In genomic region chr6:97068211-97068610, GRCh38 we compare ENCODE assay signal across 8 cellular contexts.
DNase-seq lines count a peak whose midpoint lies in the region; ATAC-seq and TF ChIP-seq lines count a peak whose summit lies in the region.

No MANE protein-coding gene starts in this region.

- no peak for TF ChIP-seq EP300 in suprapubic skin (IDR thresholded peaks at IDR 0.05)

- ATAC-seq in foreskin keratinocyte: no peak
- ATAC-seq in HG02970 (IDR thresholded peaks at IDR 0.05; ENCODE audit: low FRiP score, unreplicated experiment): no peak

- peak overlapping the region; percentile 91 for H3K27ac ChIP-seq in SK-N-MC
- H3K27ac ChIP-seq in foreskin keratinocyte: no peak overlapping the region
- no peak overlapping the region for H3K27ac ChIP-seq in suprapubic skin

- H3K9me3 ChIP-seq in SK-N-MC (ENCODE audit: low read depth, low read length) (no peaks in the 10 kb centered on the region), suprapubic skin (no peaks in the 10 kb centered on the region)

- H3K27me3 ChIP-seq in foreskin keratinocyte (no peaks in the 10 kb centered on the region), suprapubic skin (no peaks in the 10 kb centered on the region)

- peaks cover 6% of the 10 kb centered on the region for H3K4me1 ChIP-seq in foreskin keratinocyte
- H3K4me1 ChIP-seq in suprapubic skin: no peaks in the 10 kb centered on the region

- TF ChIP-seq POLR2A in suprapubic skin (IDR thresholded peaks at IDR 0.05): no peak

- H3K4me3 ChIP-seq in SK-N-MC: peak overlapping the region; percentile 55
- no peak overlapping the region for H3K4me3 ChIP-seq in suprapubic skin

- H3K36me3 ChIP-seq in SK-N-MC (ENCODE audit: insufficient read depth, low read length) (no peaks in the 10 kb centered on the region), suprapubic skin (no peaks in the 10 kb centered on the region)

- peak; percentile 28 for TF ChIP-seq CTCF in GM12873 (IDR thresholded peaks at IDR 0.05; ENCODE audit: insufficient read depth, low read depth, low read length, missing control alignments)
- peak; percentile 76 for TF ChIP-seq CTCF in foreskin keratinocyte (conservative IDR thresholded peaks at IDR 0.05)
- no peak for TF ChIP-seq CTCF in suprapubic skin (IDR thresholded peaks at IDR 0.05)

- H3K9ac ChIP-seq in SK-N-MC (ENCODE audit: insufficient read length): no peak overlapping the region

- DNase-seq in AG08396 (ENCODE audit: low spot score) (peak; percentile 12), SK-N-MC (ENCODE audit: low read depth, low spot score) (peak; percentile 80), foreskin keratinocyte (peak in 1 of 2 donors; percentile 15), NCI-H1436 (lab: John Stamatoyannopoulos, UW) (no peak), activated T-cell treated with anti-CD3 and anti-CD28 coated beads for 4 hours (no peak), suprapubic skin (ENCODE audit: low spot score in 2 of 2) (no peak)

- WGBS in suprapubic skin: 35% methylated on average over 1 of the region's 1 CpG

Comparison
In these comparisons a context has a peak if more than half of its experiments do, and no peak if none do; other contexts are left out.
1. DNase-seq: peak in AG08396 (single experiment) and SK-N-MC (single experiment); none in NCI-H1436 (single experiment), activated T-cell treated with anti-CD3 and anti-CD28 coated beads for 4 hours (single experiment) and suprapubic skin (0 of 2).
2. CTCF ChIP-seq: peak in GM12873 (single experiment) and foreskin keratinocyte (single experiment); none in suprapubic skin (0 of 2).